8 cellular contexts compared by ENCODE assay signal in genomic region chr22:46087816-46088277, GRCh38.
A peak's percentile ranks its signal among the peaks of the same experiment; 100 is the strongest.
DNase-seq lines count a peak whose midpoint lies in the region; ATAC-seq and TF ChIP-seq lines count a peak whose summit lies in the region.

No MANE protein-coding gene starts in this region.

- no peaks in the 10 kb centered on the region for H3K9me3 ChIP-seq in SK-N-MC (ENCODE audit: low read depth, low read length)

- peaks cover 98% of the 10 kb centered on the region for H3K36me3 ChIP-seq in SK-N-MC (ENCODE audit: insufficient read depth, low read length)

- H3K4me3 ChIP-seq in SK-N-MC = no peak overlapping the region
- peak overlapping the region; percentile 68 to 86 for H3K4me3 ChIP-seq in foreskin fibroblast (ENCODE audit: low read depth in 1 of 2, low read length in 2 of 2)

- peaks cover 2 to 5% of the 10 kb centered on the region in 2 donors for H3K4me1 Mint-ChIP-seq in stimulated activated naive B cell treated with anti-CD40 and anti-IgM and Interleukin-4, amounts not matched to agents 10 μg/mL and 1 μg/mL and 100 μg/mL, for 72 hours

- intact Hi-C loops in posterior cingulate gyrus (cut with DNase I) = loop anchor here (2.0 kb wide), 1 partner anchor 19 kb away; no protein-coding TSS in a partner anchor

- ATAC-seq in stimulated activated naive B cell treated with anti-CD40 and anti-IgM and Interleukin-4, amounts not matched to agents 10 μg/mL and 1 μg/mL and 100 μg/mL, for 72 hours (replicated peaks) = no peak
- no peak for ATAC-seq in GM19467 (IDR thresholded peaks at IDR 0.05; ENCODE audit: unreplicated experiment)

- H3K36me3 Mint-ChIP-seq in stimulated activated naive B cell treated with anti-CD40 and anti-IgM and Interleukin-4, amounts not matched to agents 10 μg/mL and 1 μg/mL and 100 μg/mL, for 72 hours = peaks cover 10 to 14% of the 10 kb centered on the region in 2 donors

- H3K9ac ChIP-seq in SK-N-MC (ENCODE audit: insufficient read length) = no peak overlapping the region

- TF ChIP-seq CTCF in foreskin fibroblast (IDR thresholded peaks at IDR 0.05; ENCODE audit: low read depth, low read length) = no peak

- no peak overlapping the region for H3K4me3 Mint-ChIP-seq in stimulated activated naive B cell treated with anti-CD40 and anti-IgM and Interleukin-4, amounts not matched to agents 10 μg/mL and 1 μg/mL and 100 μg/mL, for 72 hours

- no peaks in the 10 kb centered on the region for H3K9me3 Mint-ChIP-seq in stimulated activated naive B cell treated with anti-CD40 and anti-IgM and Interleukin-4, amounts not matched to agents 10 μg/mL and 1 μg/mL and 100 μg/mL, for 72 hours

- peak overlapping the region; percentile 77 for H3K27ac ChIP-seq in SK-N-MC

- H3K27me3 Mint-ChIP-seq in stimulated activated naive B cell treated with anti-CD40 and anti-IgM and Interleukin-4, amounts not matched to agents 10 μg/mL and 1 μg/mL and 100 μg/mL, for 72 hours = no peaks in the 10 kb centered on the region

- no peak overlapping the region for H3K27ac Mint-ChIP-seq in stimulated activated naive B cell treated with anti-CD40 and anti-IgM and Interleukin-4, amounts not matched to agents 10 μg/mL and 1 μg/mL and 100 μg/mL, for 72 hours

- DNase-seq in EL = peak; percentile 92
- no peak for DNase-seq in SK-N-MC (ENCODE audit: low read depth, low spot score)
- DNase-seq in foreskin fibroblast = peak; percentile 98
- peak; percentile 93 to 100 (median 98) for DNase-seq in posterior cingulate gyrus
- no peak for DNase-seq in COR-L47 (lab: John Stamatoyannopoulos, UW)
- DNase-seq in stimulated activated naive B cell treated with anti-CD40 and anti-IgM and Interleukin-4, amounts not matched to agents 10 μg/mL and 1 μg/mL and 100 μg/mL, for 72 hours = no peak
- DNase-seq in NCI-H510A (lab: John Stamatoyannopoulos, UW) = no peak

Comparison
In these comparisons a context has a peak if more than half of its experiments do, and no peak if none do; other contexts are left out.
1. DNase-seq: peak in EL (single experiment), foreskin fibroblast (2 of 2) and posterior cingulate gyrus (10 of 10); none in SK-N-MC (single experiment), COR-L47 (single experiment), stimulated activated naive B cell treated with anti-CD40 and anti-IgM and Interleukin-4, amounts not matched to agents 10 μg/mL and 1 μg/mL and 100 μg/mL, for 72 hours (single experiment) and NCI-H510A (single experiment).